In genomic region chr9:124256517-124257069, GRCh38 we compare ENCODE assay signal across 8 cellular contexts. TPM values are rescaled to one million over a fixed set of nuclear protein-coding genes. Genes with fewer than 3 reads are reported as not detected.
A peak's percentile ranks its signal among the peaks of the same experiment; 100 is the strongest.
DNase-seq lines count a peak whose midpoint lies in the region; ATAC-seq, FAIRE-seq and TF ChIP-seq lines count a peak whose summit lies in the region.

No MANE protein-coding gene starts in this region.

- H3K27ac Mint-ChIP-seq in activated B cell treated with CpG ODN at 0.5 μM for 24 hours, result peak overlapping the region; percentile 88

- H3K9me3 Mint-ChIP-seq in activated B cell treated with CpG ODN at 0.5 μM for 24 hours, result no peaks in the 10 kb centered on the region

- intact Hi-C loops in activated B cell treated with CpG ODN at 0.5 μM for 24 hours (cut with micrococcal nuclease) (no loop called here), esophagus squamous epithelium (cut with DNase I) (no loop called here), dorsolateral prefrontal cortex (cut with DNase I) (loop anchor here in 1 of 2 donors (5.0 kb wide), 1 partner anchor 34 kb away; no protein-coding TSS in a partner anchor)

- CTCF ChIA-PET in activated B cell treated with CpG ODN at 0.5 μM for 24 hours (lab: Charles Lee), result interaction anchor here (0.9 to 1.6 kb wide), 4 partner anchors 39 to 130 kb away, joined by 3 to 5 read pairs (median 4); no protein-coding TSS in a partner anchor

- WGBS in esophagus squamous epithelium, 2 donors, result 54 to 55% methylated on average over 7 to 9 of the region's 11 CpGs

- H3K4me3 Mint-ChIP-seq in activated B cell treated with CpG ODN at 0.5 μM for 24 hours, result peak overlapping the region; percentile 89

- no peaks in the 10 kb centered on the region for H3K27me3 Mint-ChIP-seq in activated B cell treated with CpG ODN at 0.5 μM for 24 hours

- peak; percentile 71 for FAIRE-seq in keratinocyte (lab: Jason Lieb, UNC)
- no peak for FAIRE-seq in frontal cortex (lab: Jason Lieb, UNC)

- no peaks in the 10 kb centered on the region for H3K36me3 ChIP-seq in keratinocyte (ENCODE audit: control insufficient read depth in 2 of 2, extremely low read depth in 1 of 2, insufficient read depth in 2 of 2, low read length in 2 of 2)
- H3K36me3 ChIP-seq in esophagus squamous epithelium, result no peaks in the 10 kb centered on the region

- H3K4me1 ChIP-seq in keratinocyte (ENCODE audit: control insufficient read depth, extremely low read depth, insufficient read depth, low read length) (peaks cover 39% of the 10 kb centered on the region), esophagus squamous epithelium (peaks cover 27 to 48% (median 37%) of the 10 kb centered on the region in 3 donors)

- H3K9ac ChIP-seq in keratinocyte (ENCODE audit: control insufficient read depth, extremely low read depth, insufficient read depth, low read length), result no peak overlapping the region

- peak; percentile 81 for DNase-seq in AG09309 (ENCODE audit: low read depth)
- DNase-seq in H4 (ENCODE audit: low spot score), result peak; percentile 69
- no peak for DNase-seq in activated B cell treated with CpG ODN at 0.5 μM for 24 hours
- DNase-seq in keratinocyte (ENCODE audit: low read depth, low spot score), result peak; percentile 41
- no peak for DNase-seq in esophagus squamous epithelium (lab: John Stamatoyannopoulos, UW)
- DNase-seq in frontal cortex (ENCODE audit: low spot score in 2 of 2), result no peak
- DNase-seq in dorsolateral prefrontal cortex, result no peak
- no peak for DNase-seq in DMS114 treated with DMSO at 0.1 percent for 48 hours (lab: John Stamatoyannopoulos, UW; ENCODE audit: unreplicated experiment)

- ATAC-seq in activated B cell treated with CpG ODN at 0.5 μM for 24 hours (ENCODE audit: low read depth), result no peak

- H3K4me1 Mint-ChIP-seq in activated B cell treated with CpG ODN at 0.5 μM for 24 hours, result peaks cover 73% of the 10 kb centered on the region

- H3K9me3 ChIP-seq in keratinocyte (ENCODE audit: control insufficient read depth, low read depth, low read length) (no peaks in the 10 kb centered on the region), esophagus squamous epithelium (no peaks in the 10 kb centered on the region)

- POLR2A ChIA-PET in activated B cell treated with CpG ODN at 0.5 μM for 24 hours (lab: Charles Lee), result interaction anchor here (0.9 to 3.7 kb wide), 9 partner anchors 18 to 59 kb away, joined by 3 to 53 read pairs (median 7); no protein-coding TSS in a partner anchor

- peaks cover 7% of the 10 kb centered on the region for H3K9me1 ChIP-seq in keratinocyte (ENCODE audit: control insufficient read depth, extremely low read depth, insufficient read depth, low read length)

- TF ChIP-seq POLR2A in esophagus squamous epithelium (IDR thresholded peaks at IDR 0.05), result no peak

- peaks cover 6% of the 10 kb centered on the region for H4K20me1 ChIP-seq in keratinocyte (ENCODE audit: control insufficient read depth, extremely low read depth, insufficient read depth, low read length)

- H3K36me3 Mint-ChIP-seq in activated B cell treated with CpG ODN at 0.5 μM for 24 hours (ENCODE audit: low read depth), result peaks cover 22% of the 10 kb centered on the region

- dilution Hi-C loops in keratinocyte (cut with MboI; ENCODE audit: extremely low pct_ligation_motif_present, low sequenced_read_pairs), result no loop called here

- H3K27ac ChIP-seq in keratinocyte (ENCODE audit: control insufficient read depth, insufficient read depth, low read length), result no peak overlapping the region
- H3K27ac ChIP-seq in esophagus squamous epithelium, result peak overlapping the region in 1 of 4 donors; percentile 94
- H3K27ac ChIP-seq in dorsolateral prefrontal cortex, result peak overlapping the region in 1 of 59 donors; percentile 11

- TF ChIP-seq CTCF in AG09309 (IDR thresholded peaks at IDR 0.05; ENCODE audit: control insufficient read depth, insufficient read depth, low read depth, low read length, missing control alignments) (no peak), activated B cell treated with CpG ODN at 0.5 μM for 24 hours (IDR thresholded peaks at IDR 0.05) (no peak), keratinocyte (optimal IDR thresholded peaks at IDR 0.05 in 1 of 3, IDR thresholded peaks at IDR 0.05 in 1 of 3, conservative IDR thresholded peaks at IDR 0.05 in 1 of 3; ENCODE audit: extremely low read depth in 1 of 3, insufficient read depth in 2 of 3, low read length in 3 of 3) (no peak), esophagus squamous epithelium (IDR thresholded peaks at IDR 0.05) (no peak), dorsolateral prefrontal cortex (IDR thresholded peaks at IDR 0.05 in 54 of 56, conservative IDR thresholded peaks at IDR 0.05 in 2 of 56; ENCODE audit: low read depth in 1 of 56, partially characterized antibody in 56 of 56) (no peak)

- H3K4me3 ChIP-seq in AG09309 (ENCODE audit: control insufficient read depth, low read depth, low read length), result no peak overlapping the region
- H3K4me3 ChIP-seq in keratinocyte (ENCODE audit: control insufficient read depth in 2 of 3, extremely low read depth in 1 of 3, insufficient read depth in 2 of 3, low read depth in 1 of 3, low read length in 3 of 3), result no peak overlapping the region
- H3K4me3 ChIP-seq in esophagus squamous epithelium, result no peak overlapping the region
- no peak overlapping the region for H3K4me3 ChIP-seq in dorsolateral prefrontal cortex

- H2AFZ ChIP-seq in keratinocyte (ENCODE audit: control insufficient read depth, low read length), result no peak overlapping the region

- no peak overlapping the region for H3K4me2 ChIP-seq in keratinocyte (ENCODE audit: control insufficient read depth, extremely low read depth, insufficient read depth, low read depth, low read length)

- peaks cover 28% of the 10 kb centered on the region for H3K79me2 ChIP-seq in keratinocyte (ENCODE audit: control insufficient read depth, insufficient read depth, low read length)

- no peaks in the 10 kb centered on the region for H3K27me3 ChIP-seq in keratinocyte (ENCODE audit: control insufficient read depth, extremely low read depth, insufficient read depth, low read length)
- H3K27me3 ChIP-seq in esophagus squamous epithelium, result no peaks in the 10 kb centered on the region
- H3K27me3 ChIP-seq in dorsolateral prefrontal cortex, result no peaks in the 10 kb centered on the region

RNA-seq across cellular contexts. Expression of gene NEK6, which starts 1.2 kb away (rescaled TPM):
- 40.2 and 43.7 TPM in 2 replicates for total RNA-seq in H4 (2014; rRNA removed; shearing (Covaris generic))
- 110 and 115 TPM in 2 replicates for total RNA-seq in activated B cell treated with CpG ODN at 0.5 μM for 24 hours
- 43.5 to 62.3 TPM (median 56.4 TPM) in 3 replicates for polyA plus RNA-seq in keratinocyte
- polyA plus RNA-seq in keratinocyte (2011; ENCODE audit: low read depth), result 23.6 TPM
- polyA plus RNA-seq in keratinocyte (2011; cell fraction: cytosol; rRNA removed), result 44.1 and 60.2 TPM in 2 replicates
- polyA plus RNA-seq in keratinocyte (2011; cell fraction: nucleus; rRNA removed), result 39.8 and 44.0 TPM in 2 replicates
- 12.1 and 37.2 TPM in 2 replicates for polyA plus RNA-seq in keratinocyte (2012; ENCODE audit: low replicate concordance)
- 74.9 to 81.9 TPM (median 80.8 TPM) in 3 replicates for polyA minus RNA-seq in keratinocyte
- 36.8 TPM for polyA minus RNA-seq in keratinocyte (2011; cell fraction: cytosol; rRNA and poly(A)+ RNA removed)
- polyA minus RNA-seq in keratinocyte (2011; cell fraction: nucleus; rRNA and poly(A)+ RNA removed), result 15.7 and 27.1 TPM in 2 replicates
- 10 to 100 TPM in 2 of 4 donors, 1 to 10 TPM in 2; 2.0 to 15.3 (median 7.3) TPM for total RNA-seq in esophagus squamous epithelium
- 11.0 TPM for total RNA-seq in frontal cortex
- total RNA-seq in dorsolateral prefrontal cortex, result 100 to 1,000 TPM in 3 of 120 experiments, 10 to 100 TPM in 117; 31.2 to 112 (median 51.6) TPM

Comparison
In these comparisons a context has a peak if more than half of its experiments do, and no peak if none do; other contexts are left out.
1. DNase-seq: peak in AG09309 (single experiment), H4 (single experiment) and keratinocyte (single experiment); none in activated B cell treated with CpG ODN at 0.5 μM for 24 hours (single experiment), esophagus squamous epithelium (single experiment), frontal cortex (0 of 2), dorsolateral prefrontal cortex (0 of 10) and DMS114 treated with DMSO at 0.1 percent for 48 hours (single experiment).